Comparison of ENCODE assay signal across 2 cellular contexts in genomic region chr20:62202676-62203377, GRCh38.
TF ChIP-seq lines count a peak whose summit lies in the region.

No MANE protein-coding gene starts in this region.

TF ChIP-seq in HCT116, 20 proteins besides CTCF, POLR2A, EP300 and RAD21:
- no peak for TF ChIP-seq EGR1 (IDR thresholded peaks at IDR 0.05; ENCODE audit: low read depth)
TF ChIP-seq in HCT116: peak in this region for 0.

TF ChIP-seq in GM12878, 131 proteins besides CTCF, POLR2A, EP300 and RAD21:
- TF ChIP-seq ASH2L (IDR thresholded peaks at IDR 0.05; ENCODE audit: borderline replicate concordance, low read depth) (no peak), ZZZ3 (IDR thresholded peaks at IDR 0.05; ENCODE audit: control insufficient read depth, insufficient read length, low read depth) (no peak), PAX8 (IDR thresholded peaks at IDR 0.05) (no peak), SUPT20H (IDR thresholded peaks at IDR 0.05; ENCODE audit: borderline replicate concordance, control insufficient read depth, low read depth, low read length) (no peak), DPF2 (IDR thresholded peaks at IDR 0.05) (no peak), RB1 (IDR thresholded peaks at IDR 0.05; ENCODE audit: borderline replicate concordance) (no peak), PRDM15 (CRISPR knock-in tag; IDR thresholded peaks at IDR 0.05) (no peak), ZNF217 (IDR thresholded peaks at IDR 0.05) (no peak), KDM1A (IDR thresholded peaks at IDR 0.05; ENCODE audit: borderline replicate concordance) (no peak), PAX5 (IDR thresholded peaks at IDR 0.05; ENCODE audit: borderline replicate concordance, low read depth, low read length) (no peak)
